In genomic region chr2:12791906-12792305, GRCh38 we compare ENCODE assay signal across 6 cellular contexts.
"Had no signal": no experiment of that assay in that cellular context is flagged by ENCODE, and none has a peak within 500 bp of the region (broad histone marks: within the 10 kb centered on the region; RNA-seq: fewer than 3 reads in every experiment).

No MANE protein-coding gene starts in this region.

- DNase-seq: IMR-90, KBM-7, KG1 had no signal

- H3K9ac ChIP-seq: KMS-11 had no signal

- H3K4me2 ChIP-seq: KMS-11 had no signal

- FAIRE-seq: HTR-8/SVneo had no signal

- H3K27ac ChIP-seq: HL-60, KMS-11 had no signal
